24 cellular contexts compared by ENCODE assay signal in genomic region chr7:5361446-5362155, GRCh38.
"Had no signal": no experiment of that assay in that cellular context is flagged by ENCODE, and none has a peak within 500 bp of the region (broad histone marks: within the 10 kb centered on the region; RNA-seq: fewer than 3 reads in every experiment).

No MANE protein-coding gene starts in this region.

- H3K4me1 ChIP-seq: foreskin keratinocyte had no signal

- H3K27ac ChIP-seq: epithelial cell of prostate, foreskin keratinocyte, heart right ventricle, left lung, right atrium auricular region, thoracic aorta, tibial nerve, upper lobe of left lung had no signal

- DNase-seq: caudate nucleus; cerebellar nuclear complex; cortex of kidney; foreskin keratinocyte; glutamatergic neuron; heart right ventricle; kidney; left lung; mammary epithelial cell; mesendoderm; midbrain; naive thymus-derived CD4-positive, alpha-beta T cell; stimulated activated CD4-positive, alpha-beta T cell treated with anti-CD3 and anti-CD28 coated beads, Interleukin-2, amount 100 ng/mL, for 24 hours; stimulated activated CD4-positive, alpha-beta T cell treated with anti-CD3 and anti-CD28 coated beads, Interleukin-4, amount 100 ng/mL, for 24 hours; stimulated activated naive CD4-positive, alpha-beta T cell treated with Interleukin-2 at 50 U/mL for 16 hours had no signal

- H3K9me3 ChIP-seq: heart right ventricle, left lung, prostate gland, right atrium auricular region, thoracic aorta, tibial nerve, upper lobe of left lung had no signal

- H3K4me3 ChIP-seq: heart right ventricle, left lung, prostate gland, right atrium auricular region, thoracic aorta, tibial nerve, upper lobe of left lung had no signal

- ATAC-seq: esophagus mucosa; foreskin keratinocyte; left lung; naive thymus-derived CD4-positive, alpha-beta T cell; sciatic nerve; stimulated activated effector memory CD8-positive, alpha-beta T cell treated with anti-CD3 and anti-CD28 coated beads, Interleukin-12 subunit alpha, Interleukin-12 subunit beta, amount 100 ng/mL, for 72 hours had no signal

- H3K27me3 ChIP-seq: foreskin keratinocyte, heart right ventricle, left lung, right atrium auricular region, tibial nerve, upper lobe of left lung had no signal
